ENCODE assay signal across 16 cellular contexts in genomic region chr5:136810198-136810823, GRCh38.
DNase-seq lines count a peak whose midpoint lies in the region; ATAC-seq and TF ChIP-seq lines count a peak whose summit lies in the region.
"Had no signal": no experiment of that assay in that cellular context is flagged by ENCODE, and none has a peak within 500 bp of the region (broad histone marks: within the 10 kb centered on the region; RNA-seq: fewer than 3 reads in every experiment).

No MANE protein-coding gene starts in this region.

- H3K27me3 ChIP-seq in BJ (ENCODE audit: control insufficient read depth, insufficient read depth, low read length): no peaks in the 10 kb centered on the region; the same call in 1 of the 2 replicates
- H3K27me3 ChIP-seq: esophagus muscularis mucosa had no signal

- no peak for TF ChIP-seq CTCF in BJ (IDR thresholded peaks at IDR 0.05; ENCODE audit: insufficient read depth, low read depth, low read length)

- ATAC-seq in GM19463 (IDR thresholded peaks at IDR 0.05; ENCODE audit: unreplicated experiment): no peak
- ATAC-seq: left colon had no signal

- peak overlapping the region; percentile 8 for H3K27ac ChIP-seq in epithelial cell of prostate
- H3K27ac ChIP-seq: esophagus muscularis mucosa had no signal

- no peak overlapping the region for H3K4me3 ChIP-seq in BJ (ENCODE audit: low read depth, low read length)
- H3K4me3 ChIP-seq: esophagus muscularis mucosa had no signal

- CTCF ChIA-PET in BJ (lab: Yijun Ruan, JAX): interaction anchor here (1.0 to 1.9 kb wide), 3 partner anchors 8 to 445 kb away, joined by 3 to 10 read pairs (median 3); no protein-coding TSS in a partner anchor

- no peaks in the 10 kb centered on the region for H3K36me3 ChIP-seq in BJ (ENCODE audit: control insufficient read depth, insufficient read depth, low read length)
- H3K36me3 ChIP-seq: esophagus muscularis mucosa had no signal

- POLR2A ChIA-PET in BJ (lab: Charles Lee): no interaction called here

- peak; percentile 65 for DNase-seq in BJ (ENCODE audit: low read depth)
- peak; percentile 47 for DNase-seq in NCI-H82 treated with DMSO at 0.1 percent for 48 hours (lab: John Stamatoyannopoulos, UW; ENCODE audit: unreplicated experiment)
- peak; percentile 84 for DNase-seq in epithelial cell of prostate (ENCODE audit: low read depth, low spot score)
- peak; percentile 10 for DNase-seq in occipital lobe (lab: John Stamatoyannopoulos, UW)
- DNase-seq in COLO829 (ENCODE audit: low spot score): no peak
- no peak for DNase-seq in stimulated activated CD4-positive, alpha-beta T cell treated with anti-CD3 and anti-CD28 coated beads, Interleukin-4, amount 100 ng/mL, for 24 hours
- no peak for DNase-seq in ureter (ENCODE audit: low spot score)
- DNase-seq: activated CD4-positive, alpha-beta T cell treated with anti-CD3 and anti-CD28 coated beads, Interleukin-2, amount 50 U/mL, for 4 hours; activated gamma-delta T cell; CD4-positive, alpha-beta memory T cell; left colon; NCI-H1436; stimulated activated naive CD4-positive, alpha-beta T cell; T-helper 1 cell had no signal

Comparison
In these comparisons a context has a peak if more than half of its experiments do, and no peak if none do; other contexts are left out.
1. DNase-seq: peak in BJ (single experiment), NCI-H82 treated with DMSO at 0.1 percent for 48 hours (single experiment), epithelial cell of prostate (single experiment) and occipital lobe (single experiment); none in COLO829 (single experiment), stimulated activated CD4-positive, alpha-beta T cell treated with anti-CD3 and anti-CD28 coated beads, Interleukin-4, amount 100 ng/mL, for 24 hours (single experiment) and ureter (single experiment).